Comparison of ENCODE assay signal across 1 cellular context in the genomic region with DNA sequence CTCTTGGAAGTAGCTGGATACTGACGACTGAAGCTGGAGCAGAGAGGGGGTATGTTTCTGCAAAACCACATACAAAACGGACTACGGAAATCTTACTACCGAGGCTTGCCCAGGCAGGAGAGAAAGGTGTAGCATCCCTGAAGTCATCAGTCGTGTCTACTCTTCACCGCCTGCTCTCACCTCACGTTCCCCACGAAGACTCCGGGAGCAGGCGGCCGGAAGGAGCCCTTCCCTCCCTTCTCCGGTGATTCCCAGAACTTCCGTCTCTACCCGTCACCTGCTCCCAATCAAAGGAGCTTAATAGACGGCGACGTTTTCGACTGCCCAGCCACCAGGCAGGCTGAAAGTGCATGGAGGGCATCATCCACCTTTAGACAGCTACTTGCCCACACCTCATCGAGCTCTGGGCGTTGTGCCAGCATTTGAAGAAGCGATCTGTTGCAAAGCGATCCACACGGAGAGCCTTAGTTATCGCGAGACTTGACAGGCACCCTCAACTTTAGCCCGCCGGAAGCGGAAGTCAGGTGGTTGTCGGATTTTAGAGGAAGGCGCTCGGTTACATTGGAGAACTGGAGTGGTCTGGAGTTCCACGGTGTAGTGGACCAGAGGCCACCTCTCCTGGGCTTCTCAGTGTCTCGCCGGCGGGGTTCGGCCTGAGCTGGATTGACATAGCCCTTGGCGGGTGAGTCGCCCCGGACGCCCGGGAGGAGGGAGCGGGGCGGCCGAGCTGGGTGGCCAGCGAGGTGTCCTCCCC.
TF ChIP-seq lines count a peak whose summit lies in the region.

Gene RAMAC (plus strand): TSS at position 523 of the 754 bp plus-strand sequence. CDS start 2,809 bp downstream, outside the sequence.

TF ChIP-seq in SK-N-SH treated with all-trans-retinoic acid at 6 μM for 48 hours, 23 proteins besides CTCF, POLR2A, EP300 and RAD21 (continued from another document):
- no peak for TF ChIP-seq PATZ1 (CRISPR knock-in tag; IDR thresholded peaks at IDR 0.05; ENCODE audit: borderline replicate concordance)
TF ChIP-seq in SK-N-SH treated with all-trans-retinoic acid at 6 μM for 48 hours: peak in this region for 3.
